ENCODE assay signal across 15 cellular contexts in genomic region chr20:63351811-63352591, GRCh38. TPM values are rescaled to one million over a fixed set of nuclear protein-coding genes. Genes with fewer than 3 reads are reported as not detected.
DNase-seq lines count a peak whose midpoint lies in the region; ATAC-seq and TF ChIP-seq lines count a peak whose summit lies in the region.
"Had no signal": no experiment of that assay in that cellular context is flagged by ENCODE, and none has a peak within 500 bp of the region (broad histone marks: within the 10 kb centered on the region; RNA-seq: fewer than 3 reads in every experiment).

No MANE protein-coding gene starts in this region.

- H2AFZ ChIP-seq in PC-3 (ENCODE audit: low read length), result no peak overlapping the region

- intact Hi-C loops in left ventricle myocardium superior (cut with micrococcal nuclease), result no loop called here
- intact Hi-C loops in PC-3 (cut with micrococcal nuclease), result no loop called here

- TF ChIP-seq CTCF in PC-3 (conservative IDR thresholded peaks at IDR 0.05; ENCODE audit: low read depth, low read length), result no peak

- no peak overlapping the region for H3K4me2 ChIP-seq in PC-3 (ENCODE audit: low read length)

- H3K9ac ChIP-seq in PC-3 (ENCODE audit: low read length), result no peak overlapping the region

- H3K9me2 ChIP-seq in PC-3 (replicated peaks; ENCODE audit: low read length), result no peaks in the 10 kb centered on the region

- no TSS peak for BruUV-seq in PC-3 (replicated peaks; lab: Mats Ljungman, UMichigan)

- H3K27me3 ChIP-seq in PC-3 (ENCODE audit: low read length), result no peaks in the 10 kb centered on the region

- no peak overlapping the region for H3K4me3 ChIP-seq in PC-3 (ENCODE audit: low read length)
- H3K4me3 ChIP-seq: mucosa of descending colon, tibial nerve had no signal

- H3F3A ChIP-seq in PC-3 (ENCODE audit: low read length, unreplicated experiment), result no peaks in the 10 kb centered on the region

- CTCF ChIA-PET in PC-3 (lab: Charles Lee), result no interaction called here

- H4K20me1 ChIP-seq in PC-3 (ENCODE audit: low read length), result no peaks in the 10 kb centered on the region

- ATAC-seq in left ventricle myocardium superior (peak; percentile 90), HG02678 (IDR thresholded peaks at IDR 0.05; ENCODE audit: unreplicated experiment) (no peak), PC-3 (no peak)
- ATAC-seq in activated CD4-positive, CD25-positive, alpha-beta regulatory T cell treated with anti-CD3 and anti-CD28 coated beads, Interleukin-2, amount 50 U/mL, for 24 hours, result no peak
- ATAC-seq: mucosa of descending colon had no signal

- no peaks in the 10 kb centered on the region for H3K36me3 ChIP-seq in PC-3 (ENCODE audit: low read depth, low read length)
- H3K36me3 ChIP-seq: tibial nerve had no signal

- H3K79me2 ChIP-seq in PC-3 (ENCODE audit: low read length), result no peaks in the 10 kb centered on the region

- DNase-seq in NCI-H2227 (lab: John Stamatoyannopoulos, UW; ENCODE audit: unreplicated experiment) (peak; percentile 21), NCI-H2227 treated with DMSO at 0.1 percent for 48 hours (lab: John Stamatoyannopoulos, UW) (no peak), NCI-H526 treated with DMSO at 0.1 percent for 48 hours (lab: John Stamatoyannopoulos, UW) (peak; percentile 33), left ventricle myocardium superior (peak; percentile 86), putamen (ENCODE audit: low spot score) (peak; percentile 44), PC-3 (no peak)
- DNase-seq: activated T-cell treated with anti-CD3 and anti-CD28 coated beads, Interleukin-2, amount 50 U/mL, for 1 hour; EL; mucosa of descending colon; NCI-H187 treated with DMSO at 0.1 percent for 48 hours had no signal

- POLR2A ChIA-PET in PC-3 (lab: Charles Lee; ENCODE audit: unreplicated experiment), result no interaction called here

- H3K4me1 ChIP-seq in PC-3 (ENCODE audit: insufficient read depth, low read length), result no peaks in the 10 kb centered on the region

- no peak overlapping the region for H3K27ac ChIP-seq in PC-3 (ENCODE audit: low read length)
- H3K27ac ChIP-seq: tibial nerve, VCaP had no signal

- H3K9me3 ChIP-seq in PC-3 (ENCODE audit: low read length), result no peaks in the 10 kb centered on the region
- H3K9me3 ChIP-seq: mucosa of descending colon, tibial nerve had no signal

RNA-seq across cellular contexts. Expression of gene CHRNA4, which starts 9.1 kb away (rescaled TPM):
- total RNA-seq in left ventricle myocardium superior (1.8 TPM), PC-3 (2014; rRNA removed) (not detected in 2 replicates)
- total RNA-seq: HT1080, mucosa of descending colon had no signal

RNA-seq across cellular contexts. Expression of gene COL20A1, which starts 59.0 kb away (rescaled TPM):
- total RNA-seq in left ventricle myocardium superior (not detected), PC-3 (2014; rRNA removed) (not detected in 2 replicates)
- total RNA-seq: HT1080, mucosa of descending colon had no signal

Comparison
In these comparisons a context has a peak if more than half of its experiments do, and no peak if none do; other contexts are left out.
1. DNase-seq: peak in NCI-H2227 (single experiment), NCI-H526 treated with DMSO at 0.1 percent for 48 hours (single experiment), left ventricle myocardium superior (single experiment) and putamen (single experiment); none in NCI-H2227 treated with DMSO at 0.1 percent for 48 hours (single experiment) and PC-3 (single experiment).